In genomic region chr6:160134337-160134751, GRCh38 we compare ENCODE assay signal across 2 cellular contexts. TPM values are rescaled to one million over a fixed set of nuclear protein-coding genes. Genes with fewer than 3 reads are reported as not detected.
"Had no signal": no experiment of that assay in that cellular context is flagged by ENCODE, and none has a peak within 500 bp of the region (broad histone marks: within the 10 kb centered on the region; RNA-seq: fewer than 3 reads in every experiment).

No MANE protein-coding gene starts in this region.

RNA-seq across cellular contexts. Expression of gene SLC22A1, which starts 12.7 kb away (rescaled TPM):
- total RNA-seq: dermis microvascular lymphatic vessel endothelial cell, temporal lobe had no signal
